ENCODE assay signal across 17 cellular contexts in the genomic region with DNA sequence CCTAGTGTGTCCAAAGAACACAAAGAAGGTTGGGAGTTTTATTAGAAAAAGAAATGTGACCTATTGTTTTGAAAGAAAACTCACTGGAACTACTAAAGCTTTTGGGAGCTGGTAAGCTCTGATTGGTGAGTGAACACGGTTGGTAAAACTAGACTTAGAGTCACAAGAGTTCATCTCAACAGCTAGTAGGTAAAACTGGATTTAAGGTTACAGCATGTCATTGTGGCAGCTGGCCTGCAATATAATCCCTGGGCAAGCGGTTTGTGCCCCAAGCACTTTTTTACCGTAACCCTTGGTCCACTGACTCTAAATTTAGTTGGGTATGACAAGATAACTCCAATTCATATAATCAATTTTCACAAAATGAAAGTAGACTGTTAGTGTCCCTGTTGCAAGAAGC.
"Had no signal": no experiment of that assay in that cellular context is flagged by ENCODE, and none has a peak within 500 bp of the region (broad histone marks: within the 10 kb centered on the region; RNA-seq: fewer than 3 reads in every experiment).

No MANE protein-coding gene starts in this region.

- H3K9me3 Mint-ChIP-seq: central memory CD8-positive, alpha-beta T cell; naive thymus-derived CD8-positive, alpha-beta T cell; neural crest cell; stimulated activated effector memory CD8-positive, alpha-beta T cell treated with anti-CD3 and anti-CD28 coated beads, Interleukin-12 subunit alpha, Interleukin-12 subunit beta, amount 100 ng/mL, for 72 hours; stimulated activated naive CD8-positive, alpha-beta T cell treated with anti-CD3 and anti-CD28 coated beads, Interleukin-15, amount 100 ng/mL, for 72 hours had no signal

- H3K4me1 Mint-ChIP-seq: central memory CD8-positive, alpha-beta T cell; neural crest cell; stimulated activated effector memory CD8-positive, alpha-beta T cell treated with anti-CD3 and anti-CD28 coated beads, Interleukin-12 subunit alpha, Interleukin-12 subunit beta, amount 100 ng/mL, for 72 hours; stimulated activated naive CD8-positive, alpha-beta T cell treated with anti-CD3 and anti-CD28 coated beads, Interleukin-15, amount 100 ng/mL, for 72 hours had no signal

- DNase-seq: cortex of kidney; dorsolateral prefrontal cortex; effector CD8-positive, alpha-beta T cell; foreskin melanocyte; heart left ventricle; mesendoderm; naive thymus-derived CD8-positive, alpha-beta T cell; ovary; right cardiac atrium; stimulated activated CD4-positive, alpha-beta T cell treated with anti-CD3 and anti-CD28 coated beads, Interleukin-4, amount 100 ng/mL, for 1 hour; stimulated activated CD8-positive, alpha-beta memory T cell treated with anti-CD3 and anti-CD28 coated beads, Interleukin-4, amount 100 ng/mL, for 48 hours; stimulated activated naive CD8-positive, alpha-beta T cell treated with anti-CD3 and anti-CD28 coated beads, Interleukin-15, amount 100 ng/mL, for 72 hours; testis; transverse colon had no signal

- H3K9me3 ChIP-seq: heart left ventricle, ovary, testis, transverse colon had no signal

- H3K27me3 Mint-ChIP-seq: central memory CD8-positive, alpha-beta T cell; naive thymus-derived CD8-positive, alpha-beta T cell; stimulated activated naive CD8-positive, alpha-beta T cell treated with anti-CD3 and anti-CD28 coated beads, Interleukin-15, amount 100 ng/mL, for 72 hours had no signal

- H3K27me3 ChIP-seq: dorsolateral prefrontal cortex, heart left ventricle, ovary, testis, transverse colon had no signal

- H3K4me1 ChIP-seq: heart left ventricle, testis, transverse colon had no signal

- H3K27ac ChIP-seq: dorsolateral prefrontal cortex, heart left ventricle, ovary, testis, transverse colon had no signal

- H3K27ac Mint-ChIP-seq: naive thymus-derived CD8-positive, alpha-beta T cell; stimulated activated effector memory CD8-positive, alpha-beta T cell treated with anti-CD3 and anti-CD28 coated beads, Interleukin-12 subunit alpha, Interleukin-12 subunit beta, amount 100 ng/mL, for 72 hours; stimulated activated naive CD8-positive, alpha-beta T cell treated with anti-CD3 and anti-CD28 coated beads, Interleukin-15, amount 100 ng/mL, for 72 hours had no signal

- H3K4me3 ChIP-seq: dorsolateral prefrontal cortex, heart left ventricle, ovary, testis, transverse colon had no signal

- H3K36me3 ChIP-seq: ovary had no signal

- H3K4me3 Mint-ChIP-seq: central memory CD8-positive, alpha-beta T cell; naive thymus-derived CD8-positive, alpha-beta T cell; neural crest cell; stimulated activated effector memory CD8-positive, alpha-beta T cell treated with anti-CD3 and anti-CD28 coated beads, Interleukin-12 subunit alpha, Interleukin-12 subunit beta, amount 100 ng/mL, for 72 hours; stimulated activated naive CD8-positive, alpha-beta T cell treated with anti-CD3 and anti-CD28 coated beads, Interleukin-15, amount 100 ng/mL, for 72 hours had no signal
